ENCODE assay signal across 9 cellular contexts in the genomic region with DNA sequence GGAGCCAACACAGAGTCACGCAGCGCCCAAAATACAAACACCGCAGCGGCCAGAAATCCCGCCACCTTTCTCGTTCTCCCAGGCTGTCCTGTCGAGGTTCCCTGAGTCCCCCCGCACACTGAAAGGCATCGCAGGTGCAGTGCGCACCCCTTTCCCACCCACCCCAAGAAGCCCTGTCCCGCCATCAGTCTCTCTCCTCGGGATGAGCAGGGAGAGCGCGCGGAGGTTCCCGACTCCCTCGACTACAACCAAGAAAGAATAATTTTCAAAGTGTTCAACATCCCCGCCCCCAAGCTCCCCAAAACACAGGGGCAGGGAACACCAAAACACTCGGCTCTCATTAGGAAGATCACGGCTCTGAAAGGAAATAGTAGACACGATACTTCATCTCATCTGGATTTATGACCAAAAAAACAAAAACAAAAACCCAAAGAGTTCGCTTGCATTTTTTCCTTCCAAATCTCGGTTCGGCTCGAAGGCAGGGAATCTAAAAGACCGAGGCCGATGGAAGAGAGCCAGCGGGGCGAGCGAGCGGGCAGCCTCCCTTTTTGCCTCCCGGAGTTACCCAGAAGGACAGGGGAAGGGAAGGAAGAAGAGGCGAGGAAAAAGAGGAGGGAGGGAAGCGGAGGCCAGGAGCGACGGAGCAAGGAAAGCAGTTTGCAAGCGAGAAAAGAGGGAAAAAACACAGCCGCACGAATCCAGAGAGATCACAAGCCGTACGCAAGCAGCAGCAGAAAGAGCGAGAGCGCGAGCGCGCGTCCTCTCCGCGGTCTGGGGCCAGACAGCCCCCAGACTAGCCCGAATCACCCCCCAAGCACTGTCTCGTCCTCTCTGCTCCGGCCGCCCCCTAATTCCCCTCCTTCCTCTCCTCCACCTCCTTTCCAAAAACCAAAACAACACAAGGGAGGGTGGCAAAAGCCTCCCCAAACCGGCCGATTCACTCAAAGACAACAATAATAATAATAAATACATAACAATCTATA. TPM values are rescaled to one million over a fixed set of nuclear protein-coding genes. Genes with fewer than 3 reads are reported as not detected.
A peak's percentile ranks its signal among the peaks of the same experiment; 100 is the strongest.
DNase-seq lines count a peak whose midpoint lies in the region; ATAC-seq and TF ChIP-seq lines count a peak whose summit lies in the region.
"Had no signal": no experiment of that assay in that cellular context is flagged by ENCODE, and none has a peak within 500 bp of the region (broad histone marks: within the 10 kb centered on the region; RNA-seq: fewer than 3 reads in every experiment).

No MANE protein-coding gene starts in this region.

- no peaks in the 10 kb centered on the region for H3K9me3 Mint-ChIP-seq in activated naive CD4-positive, alpha-beta T cell treated with anti-CD3 and anti-CD28 coated beads, Interleukin-2, amount 50 U/mL, for 72 hours
- H3K9me3 Mint-ChIP-seq in glutamatergic neuron (ENCODE audit: unreplicated experiment): peaks cover 11% of the 10 kb centered on the region

- in situ Hi-C loops in Panc1 (cut with HindIII; ENCODE audit: low pct_unique_long_range_greater_than_20kb, low sequenced_read_pairs): loop anchor here (5.0 to 25.0 kb wide), 5 partner anchors 63 to 1400 kb away; no protein-coding TSS in a partner anchor

- ATAC-seq in Panc1 (no peak), omental fat pad (ENCODE audit: low FRiP score) (no peak)
- ATAC-seq in activated naive CD4-positive, alpha-beta T cell treated with anti-CD3 and anti-CD28 coated beads, Interleukin-2, amount 50 U/mL, for 72 hours: peak in 1 of 2 donors; percentile 15

- peaks cover 21% of the 10 kb centered on the region for H3K4me1 Mint-ChIP-seq in glutamatergic neuron (ENCODE audit: low read depth, unreplicated experiment)

- H3K9me3 ChIP-seq in Panc1 (ENCODE audit: control insufficient read depth, insufficient read depth, low read depth, low read length): no peaks in the 10 kb centered on the region
- H3K9me3 ChIP-seq in neutrophil: no peaks in the 10 kb centered on the region

- no peak for TF ChIP-seq CTCF in Panc1 (IDR thresholded peaks at IDR 0.05)
- no peak for TF ChIP-seq CTCF in glutamatergic neuron (IDR thresholded peaks at IDR 0.05; ENCODE audit: partially characterized antibody, unreplicated experiment)
- no peak for TF ChIP-seq CTCF in neutrophil (IDR thresholded peaks at IDR 0.05)
- TF ChIP-seq CTCF in omental fat pad (IDR thresholded peaks at IDR 0.05): no peak

- H3K27me3 ChIP-seq in Panc1 (ENCODE audit: control insufficient read depth, insufficient read depth, low read length) (no peaks in the 10 kb centered on the region), neutrophil (no peaks in the 10 kb centered on the region)

- H3K4me3 ChIP-seq in Panc1 (ENCODE audit: low read depth in 2 of 2, low read length in 2 of 2) (peak overlapping the region; percentile 60 to 94), neutrophil (ENCODE audit: low read depth in 1 of 2, low read length in 1 of 2) (peak overlapping the region; percentile 87 to 97)

- POLR2A ChIA-PET in Panc1 (lab: Charles Lee): interaction anchor here (0.6 to 1.4 kb wide), 5 partner anchors 64 to 1326 kb away, joined by 3 to 9 read pairs (median 4); no protein-coding TSS in a partner anchor

- H3K27me3 Mint-ChIP-seq in glutamatergic neuron (ENCODE audit: unreplicated experiment): peaks cover 17% of the 10 kb centered on the region

- DNase-seq in NCI-H82 (lab: John Stamatoyannopoulos, UW) (peak; percentile 47), NCI-H82 treated with DMSO at 0.1 percent for 48 hours (lab: John Stamatoyannopoulos, UW; ENCODE audit: unreplicated experiment) (no peak), Panc1 (ENCODE audit: low read depth, low spot score) (no peak), glutamatergic neuron (peak; percentile 48), mesenteric fat pad (ENCODE audit: low spot score) (no peak), omental fat pad (ENCODE audit: low spot score) (no peak)
- peak; percentile 49 to 66 for DNase-seq in activated naive CD4-positive, alpha-beta T cell treated with anti-CD3 and anti-CD28 coated beads, Interleukin-2, amount 50 U/mL, for 72 hours (ENCODE audit: low spot score in 2 of 2)

- H3K4me1 ChIP-seq in Panc1 (ENCODE audit: control insufficient read depth, insufficient read depth, low read length): peaks cover 50% of the 10 kb centered on the region
- peaks cover 55 to 60% of the 10 kb centered on the region in 2 experiments for H3K4me1 ChIP-seq in neutrophil (ENCODE audit: control insufficient read depth in 1 of 2, insufficient read depth in 1 of 2, low read depth in 1 of 2, low read length in 1 of 2)

- TSS peak; percentile 91 for BruUV-seq in Panc1 (replicated peaks; lab: Mats Ljungman, UMichigan)

- intact Hi-C loops in Panc1 (cut with micrococcal nuclease; ENCODE audit: unreplicated experiment): loop anchor here (5.0 to 10.0 kb wide), 7 partner anchors 168 to 1488 kb away; a partner anchor contains a TSS

- CTCF ChIA-PET in Panc1 (lab: Charles Lee): interaction anchor here (0.6 to 2.2 kb wide), 2 partner anchors 970 to 1210 kb away, joined by 3 to 7 read pairs; no protein-coding TSS in a partner anchor

- H3K27ac Mint-ChIP-seq in activated naive CD4-positive, alpha-beta T cell treated with anti-CD3 and anti-CD28 coated beads, Interleukin-2, amount 50 U/mL, for 72 hours: peak overlapping the region; percentile 100
- peak overlapping the region; percentile 100 for H3K27ac Mint-ChIP-seq in glutamatergic neuron (ENCODE audit: unreplicated experiment)

- H3K36me3 ChIP-seq in Panc1 (ENCODE audit: control insufficient read depth, insufficient read depth, low read length) (peaks cover 2% of the 10 kb centered on the region; the same call in 1 of the 2 replicates), neutrophil (peaks cover 15% of the 10 kb centered on the region)

- H3K4me3 Mint-ChIP-seq in glutamatergic neuron (ENCODE audit: unreplicated experiment): peak overlapping the region; percentile 99

- H3K36me3 Mint-ChIP-seq in activated naive CD4-positive, alpha-beta T cell treated with anti-CD3 and anti-CD28 coated beads, Interleukin-2, amount 50 U/mL, for 72 hours: peaks cover 16 to 49% of the 10 kb centered on the region in 2 donors
- no peaks in the 10 kb centered on the region for H3K36me3 Mint-ChIP-seq in glutamatergic neuron (ENCODE audit: unreplicated experiment)

- H3K27ac ChIP-seq in Panc1 (ENCODE audit: low read length) (peak overlapping the region; percentile 100), neutrophil (peak overlapping the region; percentile 97)

RNA-seq across cellular contexts. Expression of a gene that starts 0.8 kb away (rescaled TPM):
- total RNA-seq in Panc1 (2021; ENCODE audit: unreplicated experiment) (21.5 TPM), glutamatergic neuron (ENCODE audit: unreplicated experiment) (2.5 TPM), mesenteric fat pad (255 TPM), omental fat pad (100 to 1,000 TPM; 148 to 323 (median 179) TPM)
- 25.3 TPM for polyA plus RNA-seq in Panc1 (2012; ENCODE audit: insufficient read length)
- 100 to 1,000 TPM; 103 to 114 TPM for total RNA-seq in activated naive CD4-positive, alpha-beta T cell treated with anti-CD3 and anti-CD28 coated beads, Interleukin-2, amount 50 U/mL, for 72 hours

RNA-seq across cellular contexts. Expression of a gene that starts 42.1 kb away (rescaled TPM):
- total RNA-seq in Panc1 (2021; ENCODE audit: unreplicated experiment) (not detected), glutamatergic neuron (ENCODE audit: unreplicated experiment) (not detected), mesenteric fat pad (not detected), omental fat pad (not detected)
- polyA plus RNA-seq in Panc1 (2012; ENCODE audit: insufficient read length): not detected
- total RNA-seq in activated naive CD4-positive, alpha-beta T cell treated with anti-CD3 and anti-CD28 coated beads, Interleukin-2, amount 50 U/mL, for 72 hours: not detected
- total RNA-seq: pulmonary artery endothelial cell had no signal

Comparison
In these comparisons a context has a peak if more than half of its experiments do, and no peak if none do; other contexts are left out.
1. DNase-seq: peak in NCI-H82 (single experiment), activated naive CD4-positive, alpha-beta T cell treated with anti-CD3 and anti-CD28 coated beads, Interleukin-2, amount 50 U/mL, for 72 hours (2 of 2) and glutamatergic neuron (single experiment); none in NCI-H82 treated with DMSO at 0.1 percent for 48 hours (single experiment), Panc1 (single experiment), mesenteric fat pad (single experiment) and omental fat pad (single experiment).